8 cellular contexts compared by ENCODE assay signal in the genomic region with DNA sequence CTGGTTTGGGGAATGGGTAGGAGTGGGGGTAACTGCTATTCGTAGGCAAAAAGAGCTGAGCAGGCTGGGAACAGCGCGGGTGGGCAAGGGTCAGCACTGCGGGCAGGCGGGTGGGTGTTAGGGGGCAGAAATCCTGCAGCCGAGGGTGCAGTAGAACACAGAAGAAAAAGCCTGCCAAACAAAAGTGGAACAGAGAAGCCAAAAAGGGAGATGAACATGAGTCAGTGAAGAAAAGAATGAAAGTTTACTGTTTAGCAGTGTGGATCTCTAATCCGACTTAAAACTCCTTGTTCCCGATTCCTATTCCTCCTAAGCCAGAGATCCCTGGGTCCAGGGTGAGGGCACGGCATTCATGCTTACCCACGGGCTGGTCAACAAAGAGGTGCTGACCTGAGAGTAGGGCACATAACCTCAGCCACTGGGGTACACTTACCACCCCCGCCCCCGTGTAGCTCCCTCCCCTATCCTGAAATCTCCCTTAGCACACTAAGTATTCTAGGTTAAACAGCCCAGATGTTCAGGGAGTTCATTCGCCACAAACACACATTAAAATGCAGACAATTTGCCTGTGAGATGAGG. TPM values are rescaled to one million over a fixed set of nuclear protein-coding genes. Genes with fewer than 3 reads are reported as not detected.
DNase-seq lines count a peak whose midpoint lies in the region; ATAC-seq lines count a peak whose summit lies in the region.
"Had no signal": no experiment of that assay in that cellular context is flagged by ENCODE, and none has a peak within 500 bp of the region (broad histone marks: within the 10 kb centered on the region; RNA-seq: fewer than 3 reads in every experiment).

No MANE protein-coding gene starts in this region.

- no peaks in the 10 kb centered on the region for H3K36me3 ChIP-seq in stomach smooth muscle (ENCODE audit: control insufficient read depth in 2 of 2, insufficient read depth in 2 of 2, low read length in 2 of 2)

- H3K27me3 Mint-ChIP-seq in activated T-helper 17 cell treated with anti-CD3 and anti-CD28 coated beads, Interleukin-2, amount 50 U/mL, for 72 hours, result no peaks in the 10 kb centered on the region
- peaks cover 16 to 34% (median 24%) of the 10 kb centered on the region in 3 donors for H3K27me3 Mint-ChIP-seq in immature natural killer cell (ENCODE audit: low read depth in 3 of 3)

- H3K36me3 Mint-ChIP-seq in activated T-helper 17 cell treated with anti-CD3 and anti-CD28 coated beads, Interleukin-2, amount 50 U/mL, for 72 hours (ENCODE audit: low read depth), result peaks cover 100% of the 10 kb centered on the region
- peaks cover 40 to 50% (median 46%) of the 10 kb centered on the region in 3 donors for H3K36me3 Mint-ChIP-seq in immature natural killer cell

- H3K9ac ChIP-seq in stomach smooth muscle (ENCODE audit: low read length in 2 of 2), result no peak overlapping the region

- H3K4me3 ChIP-seq in stomach smooth muscle (ENCODE audit: low read length in 2 of 2), result peak overlapping the region; percentile 41 to 65

- ATAC-seq in HG02642 (IDR thresholded peaks at IDR 0.05; ENCODE audit: poor library complexity, unreplicated experiment), result peak; percentile 10
- peak; percentile 16 for ATAC-seq in activated T-helper 17 cell treated with anti-CD3 and anti-CD28 coated beads, Interleukin-2, amount 50 U/mL, for 72 hours (replicated peaks)
- ATAC-seq in GM18870 (IDR thresholded peaks at IDR 0.05; ENCODE audit: unreplicated experiment), result no peak
- ATAC-seq in HG03469 (IDR thresholded peaks at IDR 0.05; ENCODE audit: unreplicated experiment), result no peak

- H3K4me3 Mint-ChIP-seq in activated T-helper 17 cell treated with anti-CD3 and anti-CD28 coated beads, Interleukin-2, amount 50 U/mL, for 72 hours, result peak overlapping the region; percentile 92
- H3K4me3 Mint-ChIP-seq in immature natural killer cell, result peak overlapping the region; percentile 98 to 100 (median 100)

- peaks cover 46 to 54% of the 10 kb centered on the region in 2 donors for H3K27me3 ChIP-seq in stomach smooth muscle (ENCODE audit: control insufficient read depth in 1 of 2, insufficient read depth in 2 of 2, low read length in 2 of 2)

- peaks cover 40% of the 10 kb centered on the region for H3K4me1 Mint-ChIP-seq in activated T-helper 17 cell treated with anti-CD3 and anti-CD28 coated beads, Interleukin-2, amount 50 U/mL, for 72 hours
- H3K4me1 Mint-ChIP-seq in immature natural killer cell, result peaks cover 83 to 86% of the 10 kb centered on the region in 2 donors

- peaks cover 15% of the 10 kb centered on the region for H3K4me1 ChIP-seq in stomach smooth muscle (ENCODE audit: control insufficient read depth, insufficient read depth, low read length)

- DNase-seq in immature natural killer cell, result peak; percentile 38 to 55 (median 48)
- DNase-seq in stimulated activated CD4-positive, alpha-beta T cell treated with anti-CD3 and anti-CD28 coated beads, Interleukin-12 subunit alpha, Interleukin-12 subunit beta, amount 100 ng/mL, for 4 hours, result no peak

- no peaks in the 10 kb centered on the region for H3K9me3 ChIP-seq in stomach smooth muscle (ENCODE audit: control insufficient read depth in 2 of 2, low read length in 2 of 2)

- H3K27ac ChIP-seq in stomach smooth muscle (ENCODE audit: low read length), result no peak overlapping the region

- no peaks in the 10 kb centered on the region for H3K9me3 Mint-ChIP-seq in activated T-helper 17 cell treated with anti-CD3 and anti-CD28 coated beads, Interleukin-2, amount 50 U/mL, for 72 hours
- no peaks in the 10 kb centered on the region for H3K9me3 Mint-ChIP-seq in immature natural killer cell

- H3K27ac Mint-ChIP-seq in activated T-helper 17 cell treated with anti-CD3 and anti-CD28 coated beads, Interleukin-2, amount 50 U/mL, for 72 hours, result peak overlapping the region; percentile 98
- peak overlapping the region; percentile 97 to 100 (median 100) for H3K27ac Mint-ChIP-seq in immature natural killer cell

RNA-seq across cellular contexts. Expression of a gene that starts 27.1 kb away (rescaled TPM):
- not detected for total RNA-seq in activated T-helper 17 cell treated with anti-CD3 and anti-CD28 coated beads, Interleukin-2, amount 50 U/mL, for 72 hours
- not detected for polyA plus RNA-seq in immature natural killer cell
- total RNA-seq: dermis microvascular lymphatic vessel endothelial cell had no signal

RNA-seq across cellular contexts. Expression of a gene that starts 48.6 kb away (rescaled TPM):
- total RNA-seq in activated T-helper 17 cell treated with anti-CD3 and anti-CD28 coated beads, Interleukin-2, amount 50 U/mL, for 72 hours, result not detected
- polyA plus RNA-seq in immature natural killer cell, result under 1 TPM in 1 of 3 donors, not detected in 2; 0.13 TPM
- total RNA-seq: dermis microvascular lymphatic vessel endothelial cell had no signal

RNA-seq across cellular contexts. Expression of a gene that starts 57.0 kb away (rescaled TPM):
- total RNA-seq in activated T-helper 17 cell treated with anti-CD3 and anti-CD28 coated beads, Interleukin-2, amount 50 U/mL, for 72 hours, result 10 to 100 TPM in 1 of 2 donors, 1 to 10 TPM in 1; 8.0 to 14.9 TPM
- 1 to 10 TPM; 2.4 to 3.8 (median 2.6) TPM for polyA plus RNA-seq in immature natural killer cell

Comparison
In these comparisons a context has a peak if more than half of its experiments do, and no peak if none do; other contexts are left out.
1. ATAC-seq: peak in HG02642 (single experiment) and activated T-helper 17 cell treated with anti-CD3 and anti-CD28 coated beads, Interleukin-2, amount 50 U/mL, for 72 hours (single experiment); none in GM18870 (single experiment) and HG03469 (single experiment).